25 cellular contexts compared by ENCODE assay signal in the genomic region with DNA sequence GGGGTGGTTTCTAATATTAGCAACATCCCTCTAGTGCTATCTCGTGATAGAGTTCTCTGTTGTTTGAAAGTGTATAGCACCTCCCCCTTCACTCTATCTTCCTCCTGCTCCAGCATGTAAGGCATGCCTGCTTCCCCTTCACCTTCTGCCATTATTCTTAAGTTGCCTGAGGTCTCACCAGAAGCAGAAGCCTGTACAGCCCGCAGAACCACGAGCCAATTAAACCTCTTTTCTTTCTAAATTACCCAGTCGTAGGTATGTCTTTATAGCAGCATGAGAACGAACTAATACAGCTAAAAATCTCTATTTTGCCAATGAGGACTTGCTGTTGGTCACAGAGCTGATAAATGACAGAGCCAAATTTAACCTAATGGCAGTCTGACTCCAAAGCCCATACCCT.
"Had no signal": no experiment of that assay in that cellular context is flagged by ENCODE, and none has a peak within 500 bp of the region (broad histone marks: within the 10 kb centered on the region; RNA-seq: fewer than 3 reads in every experiment).

No MANE protein-coding gene starts in this region.

- H3K36me3 ChIP-seq: colonic mucosa, esophagus squamous epithelium, gastrocnemius medialis, heart right ventricle, left lung, lower lobe of right lung had no signal

- H3K4me3 ChIP-seq: colonic mucosa, esophagus squamous epithelium, gastrocnemius medialis, heart right ventricle, left lung, lower lobe of right lung, mucosa of descending colon had no signal

- H3K9me3 ChIP-seq: colonic mucosa, esophagus squamous epithelium, gastrocnemius medialis, heart right ventricle, left lung, lower lobe of right lung, mucosa of descending colon had no signal

- H3K4me1 ChIP-seq: colonic mucosa, esophagus squamous epithelium, gastrocnemius medialis, heart right ventricle, left lung, lower lobe of right lung had no signal

- FAIRE-seq: endometrium, islet of Langerhans, keratinocyte had no signal

- H3K27me3 ChIP-seq: colonic mucosa, esophagus squamous epithelium, gastrocnemius medialis, heart right ventricle, left lung had no signal

- DNase-seq: colonic mucosa; cortex of kidney; effector CD8-positive, alpha-beta T cell; effector memory CD8-positive, alpha-beta T cell; endodermal cell; erythroblast; esophagus squamous epithelium; foreskin fibroblast; foreskin melanocyte; gastrocnemius medialis; glutamatergic neuron; heart right ventricle; hippocampal formation; left cardiac atrium; left lung; left ventricle myocardium superior; lower lobe of right lung; mesenchymal stem cell; mucosa of descending colon; naive B cell had no signal

- H3K27ac ChIP-seq: colonic mucosa, epithelial cell of prostate, esophagus squamous epithelium, gastrocnemius medialis, heart right ventricle, left lung, lower lobe of right lung had no signal

- ATAC-seq: effector memory CD8-positive, alpha-beta T cell; esophagus mucosa; gastrocnemius medialis; heart right ventricle; left cardiac atrium; left lung; left ventricle myocardium superior; lower lobe of right lung; mucosa of descending colon had no signal
